In genomic region chr11:61673946-61674467, GRCh38 we compare ENCODE assay signal across 1 cellular context. TPM values are rescaled to one million over a fixed set of nuclear protein-coding genes. Genes with fewer than 3 reads are reported as not detected.
"Had no signal": no experiment of that assay in that cellular context is flagged by ENCODE, and none has a peak within 500 bp of the region (broad histone marks: within the 10 kb centered on the region; RNA-seq: fewer than 3 reads in every experiment).

No MANE protein-coding gene starts in this region.

RNA-seq across cellular contexts. Expression of gene DAGLA, which starts 6.2 kb away (rescaled TPM):
- polyA plus RNA-seq: naive thymus-derived CD8-positive, alpha-beta T cell had no signal
